ENCODE assay signal across 20 cellular contexts in the genomic region with DNA sequence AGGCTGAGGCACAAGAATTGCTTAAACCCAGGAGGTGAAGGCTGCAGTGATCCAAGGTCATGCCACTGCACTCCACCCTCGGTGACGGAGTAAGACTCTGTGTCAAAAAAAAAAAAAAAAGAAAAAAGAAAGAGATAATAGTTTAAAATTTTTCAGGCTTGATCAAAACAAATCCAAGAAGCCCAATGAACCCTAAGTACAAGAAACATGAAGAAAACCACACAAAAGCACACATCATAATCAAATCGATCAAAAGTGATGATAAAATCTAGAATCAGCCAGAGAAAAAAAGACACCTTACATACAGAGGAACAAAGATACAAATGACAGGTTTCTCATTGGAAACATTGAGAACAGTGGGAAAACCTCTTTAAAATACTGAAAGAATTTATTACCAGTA. TPM values are rescaled to one million over a fixed set of nuclear protein-coding genes. Genes with fewer than 3 reads are reported as not detected.
DNase-seq lines count a peak whose midpoint lies in the region; ATAC-seq and TF ChIP-seq lines count a peak whose summit lies in the region.
"Had no signal": no experiment of that assay in that cellular context is flagged by ENCODE, and none has a peak within 500 bp of the region (broad histone marks: within the 10 kb centered on the region; RNA-seq: fewer than 3 reads in every experiment).

No MANE protein-coding gene starts in this region.

- no peak overlapping the region for H3K4me3 Mint-ChIP-seq in activated naive CD8-positive, alpha-beta T cell treated with anti-CD3 and anti-CD28 coated beads, Interleukin-2, amount 50 U/mL, for 24 hours
- H3K4me3 Mint-ChIP-seq in activated naive CD8-positive, alpha-beta T cell treated with anti-CD3 and anti-CD28 coated beads for 36 hours: no peak overlapping the region
- H3K4me3 Mint-ChIP-seq in CD4-positive, alpha-beta T cell: no peak overlapping the region
- peak overlapping the region in 6 of 10 donors; percentile 1 to 62 (median 31) for H3K4me3 Mint-ChIP-seq in naive thymus-derived CD4-positive, alpha-beta T cell
- H3K4me3 Mint-ChIP-seq: GM23338, H9 had no signal

- intact Hi-C loops in CD4-positive, alpha-beta T cell (cut with DNase I, micrococcal nuclease): no loop called here
- intact Hi-C loops in naive thymus-derived CD4-positive, alpha-beta T cell (cut with micrococcal nuclease): no loop called here

- no peaks in the 10 kb centered on the region for H3K9me3 Mint-ChIP-seq in activated naive CD8-positive, alpha-beta T cell treated with anti-CD3 and anti-CD28 coated beads, Interleukin-2, amount 50 U/mL, for 24 hours
- peaks cover 1% of the 10 kb centered on the region for H3K9me3 Mint-ChIP-seq in activated naive CD8-positive, alpha-beta T cell treated with anti-CD3 and anti-CD28 coated beads for 36 hours
- no peaks in the 10 kb centered on the region for H3K9me3 Mint-ChIP-seq in CD4-positive, alpha-beta T cell
- H3K9me3 Mint-ChIP-seq in naive thymus-derived CD4-positive, alpha-beta T cell: peaks cover 0 to 7% (median 0%) of the 10 kb centered on the region in 11 donors
- H3K9me3 Mint-ChIP-seq: H9 had no signal

- H3K27ac Mint-ChIP-seq in activated naive CD8-positive, alpha-beta T cell treated with anti-CD3 and anti-CD28 coated beads, Interleukin-2, amount 50 U/mL, for 24 hours: peak overlapping the region; percentile 57
- H3K27ac Mint-ChIP-seq in activated naive CD8-positive, alpha-beta T cell treated with anti-CD3 and anti-CD28 coated beads for 36 hours: no peak overlapping the region
- peak overlapping the region; percentile 3 for H3K27ac Mint-ChIP-seq in CD4-positive, alpha-beta T cell
- H3K27ac Mint-ChIP-seq in naive thymus-derived CD4-positive, alpha-beta T cell: peak overlapping the region in 8 of 9 donors; percentile 6 to 75 (median 55)
- H3K27ac Mint-ChIP-seq: GM23338, H9 had no signal

- no peaks in the 10 kb centered on the region for H3K27me3 ChIP-seq in CD4-positive, alpha-beta T cell (ENCODE audit: control insufficient read depth, insufficient read depth, low read length)
- no peaks in the 10 kb centered on the region for H3K27me3 ChIP-seq in naive thymus-derived CD4-positive, alpha-beta T cell (ENCODE audit: control insufficient read depth in 2 of 2, insufficient read depth in 2 of 2, low read length in 2 of 2)

- no peak for DNase-seq in activated naive CD8-positive, alpha-beta T cell treated with anti-CD3 and anti-CD28 coated beads, Interleukin-2, amount 50 U/mL, for 24 hours
- no peak for DNase-seq in activated naive CD8-positive, alpha-beta T cell treated with anti-CD3 and anti-CD28 coated beads for 36 hours
- DNase-seq in CD4-positive, alpha-beta T cell: no peak
- DNase-seq in Jurkat, Clone E6-1 (ENCODE audit: low read depth, low spot score): peak; percentile 33
- peak in 7 of 9 donors; percentile 11 to 71 (median 62) for DNase-seq in naive thymus-derived CD4-positive, alpha-beta T cell
- DNase-seq in NCI-H345 treated with DMSO at 0.1 percent for 48 hours (lab: John Stamatoyannopoulos, UW; ENCODE audit: unreplicated experiment) (no peak), DMS53 (lab: John Stamatoyannopoulos, UW) (no peak)
- DNase-seq: 8988T, ACHN, C1 segment of cervical spinal cord, Calu3, COR-L47, DND-41, H9 had no signal

- no peak for TF ChIP-seq CTCF in CD4-positive, alpha-beta T cell (IDR thresholded peaks at IDR 0.05)

- H3K4me1 ChIP-seq in naive thymus-derived CD4-positive, alpha-beta T cell (ENCODE audit: control insufficient read depth in 2 of 2, insufficient read depth in 2 of 2, low read length in 2 of 2): peaks cover 0 to 14% of the 10 kb centered on the region in 2 donors
- H3K4me1 ChIP-seq: A549 had no signal

- H3K9me3 ChIP-seq in CD4-positive, alpha-beta T cell (ENCODE audit: control insufficient read depth, low read length): no peaks in the 10 kb centered on the region
- H3K9me3 ChIP-seq in naive thymus-derived CD4-positive, alpha-beta T cell (ENCODE audit: control insufficient read depth in 2 of 3, low read length in 3 of 3): no peaks in the 10 kb centered on the region
- H3K9me3 ChIP-seq: A549 had no signal

- CTCF ChIA-PET in CD4-positive, alpha-beta T cell (lab: Charles Lee): no interaction called here
- CTCF ChIA-PET in naive thymus-derived CD4-positive, alpha-beta T cell (lab: Charles Lee): no interaction called here

- no peak overlapping the region for H3K27ac ChIP-seq in CD4-positive, alpha-beta T cell (ENCODE audit: low read depth, low read length)
- H3K27ac ChIP-seq in naive thymus-derived CD4-positive, alpha-beta T cell (ENCODE audit: low read depth, low read length): no peak overlapping the region
- H3K27ac ChIP-seq: A549 had no signal

- POLR2A ChIA-PET in CD4-positive, alpha-beta T cell (lab: Charles Lee): no interaction called here
- POLR2A ChIA-PET in naive thymus-derived CD4-positive, alpha-beta T cell (lab: Charles Lee): no interaction called here

- H3K36me3 ChIP-seq in naive thymus-derived CD4-positive, alpha-beta T cell (ENCODE audit: control insufficient read depth in 2 of 3, insufficient read depth in 3 of 3, low read length in 3 of 3): no peaks in the 10 kb centered on the region

- peaks cover 15% of the 10 kb centered on the region for H3K4me1 Mint-ChIP-seq in activated naive CD8-positive, alpha-beta T cell treated with anti-CD3 and anti-CD28 coated beads, Interleukin-2, amount 50 U/mL, for 24 hours
- peaks cover 12% of the 10 kb centered on the region for H3K4me1 Mint-ChIP-seq in activated naive CD8-positive, alpha-beta T cell treated with anti-CD3 and anti-CD28 coated beads for 36 hours
- peaks cover 37% of the 10 kb centered on the region for H3K4me1 Mint-ChIP-seq in CD4-positive, alpha-beta T cell (ENCODE audit: low read depth)
- peaks cover 10 to 52% (median 48%) of the 10 kb centered on the region in 7 donors for H3K4me1 Mint-ChIP-seq in naive thymus-derived CD4-positive, alpha-beta T cell

- ATAC-seq in activated naive CD8-positive, alpha-beta T cell treated with anti-CD3 and anti-CD28 coated beads, Interleukin-2, amount 50 U/mL, for 24 hours: no peak
- peak; percentile 43 for ATAC-seq in CD4-positive, alpha-beta T cell (ENCODE audit: poor library complexity)
- ATAC-seq in naive thymus-derived CD4-positive, alpha-beta T cell: peak; percentile 58
- ATAC-seq in GM21447 (IDR thresholded peaks at IDR 0.05; ENCODE audit: unreplicated experiment): no peak
- ATAC-seq: A549, GM23338, HCT116 had no signal

- H3K36me3 Mint-ChIP-seq in activated naive CD8-positive, alpha-beta T cell treated with anti-CD3 and anti-CD28 coated beads, Interleukin-2, amount 50 U/mL, for 24 hours (ENCODE audit: low read depth): no peaks in the 10 kb centered on the region
- H3K36me3 Mint-ChIP-seq in activated naive CD8-positive, alpha-beta T cell treated with anti-CD3 and anti-CD28 coated beads for 36 hours: no peaks in the 10 kb centered on the region
- H3K36me3 Mint-ChIP-seq in CD4-positive, alpha-beta T cell (ENCODE audit: low read depth): no peaks in the 10 kb centered on the region
- peaks cover 0 to 4% (median 0%) of the 10 kb centered on the region in 5 donors for H3K36me3 Mint-ChIP-seq in naive thymus-derived CD4-positive, alpha-beta T cell

- H3K4me3 ChIP-seq in Jurkat, Clone E6-1 (ENCODE audit: low read length): no peak overlapping the region
- H3K4me3 ChIP-seq in naive thymus-derived CD4-positive, alpha-beta T cell (ENCODE audit: low read length): no peak overlapping the region
- H3K4me3 ChIP-seq: A549, GM23338 had no signal

- peaks cover 5% of the 10 kb centered on the region for H3K27me3 Mint-ChIP-seq in activated naive CD8-positive, alpha-beta T cell treated with anti-CD3 and anti-CD28 coated beads, Interleukin-2, amount 50 U/mL, for 24 hours
- peaks cover 4% of the 10 kb centered on the region for H3K27me3 Mint-ChIP-seq in activated naive CD8-positive, alpha-beta T cell treated with anti-CD3 and anti-CD28 coated beads for 36 hours
- H3K27me3 Mint-ChIP-seq in CD4-positive, alpha-beta T cell: no peaks in the 10 kb centered on the region
- H3K27me3 Mint-ChIP-seq in naive thymus-derived CD4-positive, alpha-beta T cell: peaks cover 0 to 2% (median 0%) of the 10 kb centered on the region in 5 donors

RNA-seq across cellular contexts. Expression of a gene that starts 31.5 kb away (rescaled TPM):
- not detected for total RNA-seq in activated naive CD8-positive, alpha-beta T cell treated with anti-CD3 and anti-CD28 coated beads for 36 hours
- not detected for total RNA-seq in CD4-positive, alpha-beta T cell
- polyA plus RNA-seq in Jurkat, Clone E6-1 (2012; ENCODE audit: insufficient read depth, insufficient read length): not detected
- total RNA-seq in naive thymus-derived CD4-positive, alpha-beta T cell: not detected
- not detected for polyA plus RNA-seq in naive thymus-derived CD4-positive, alpha-beta T cell
- total RNA-seq: Calu3, GM23338, H4, H9 had no signal
- polyA plus RNA-seq: BJ, GM23338 had no signal

RNA-seq across cellular contexts. Expression of a gene that starts 40.3 kb away (rescaled TPM):
- total RNA-seq in activated naive CD8-positive, alpha-beta T cell treated with anti-CD3 and anti-CD28 coated beads for 36 hours: 10 to 100 TPM; 29.0 to 30.1 TPM
- 1 to 10 TPM; 3.9 to 5.0 TPM for total RNA-seq in CD4-positive, alpha-beta T cell
- 45.8 TPM for polyA plus RNA-seq in Jurkat, Clone E6-1 (2012; ENCODE audit: insufficient read depth, insufficient read length)
- 10 to 100 TPM in 1 of 5 experiments, 1 to 10 TPM in 4; 6.2 to 20.3 (median 7.8) TPM for total RNA-seq in naive thymus-derived CD4-positive, alpha-beta T cell
- polyA plus RNA-seq in naive thymus-derived CD4-positive, alpha-beta T cell: 10 to 100 TPM in 1 of 2 donors, 1 to 10 TPM in 1; 7.7 to 13.8 TPM

RNA-seq across cellular contexts. Expression of a gene that starts 41.0 kb away (rescaled TPM):
- 10 to 100 TPM; 53.2 to 59.1 TPM for total RNA-seq in activated naive CD8-positive, alpha-beta T cell treated with anti-CD3 and anti-CD28 coated beads for 36 hours
- 10 to 100 TPM; 12.7 to 13.9 TPM for total RNA-seq in CD4-positive, alpha-beta T cell
- polyA plus RNA-seq in Jurkat, Clone E6-1 (2012; ENCODE audit: insufficient read depth, insufficient read length): 76.9 TPM
- total RNA-seq in naive thymus-derived CD4-positive, alpha-beta T cell: 10 to 100 TPM; 17.5 to 59.9 (median 41.3) TPM
- 10 to 100 TPM; 38.0 to 53.7 TPM for polyA plus RNA-seq in naive thymus-derived CD4-positive, alpha-beta T cell

Comparison
In these comparisons a context has a peak if more than half of its experiments do, and no peak if none do; other contexts are left out.
1. ATAC-seq: peak in CD4-positive, alpha-beta T cell (single experiment) and naive thymus-derived CD4-positive, alpha-beta T cell (single experiment); none in activated naive CD8-positive, alpha-beta T cell treated with anti-CD3 and anti-CD28 coated beads, Interleukin-2, amount 50 U/mL, for 24 hours (single experiment) and GM21447 (single experiment).
2. DNase-seq: peak in Jurkat, Clone E6-1 (single experiment) and naive thymus-derived CD4-positive, alpha-beta T cell (7 of 9); none in activated naive CD8-positive, alpha-beta T cell treated with anti-CD3 and anti-CD28 coated beads, Interleukin-2, amount 50 U/mL, for 24 hours (single experiment), activated naive CD8-positive, alpha-beta T cell treated with anti-CD3 and anti-CD28 coated beads for 36 hours (single experiment), CD4-positive, alpha-beta T cell (0 of 10), NCI-H345 treated with DMSO at 0.1 percent for 48 hours (single experiment) and DMS53 (single experiment).
3. H3K4me3 Mint-ChIP-seq: peak in naive thymus-derived CD4-positive, alpha-beta T cell (6 of 10); none in activated naive CD8-positive, alpha-beta T cell treated with anti-CD3 and anti-CD28 coated beads, Interleukin-2, amount 50 U/mL, for 24 hours (single experiment), activated naive CD8-positive, alpha-beta T cell treated with anti-CD3 and anti-CD28 coated beads for 36 hours (single experiment) and CD4-positive, alpha-beta T cell (single experiment).